Comparison of ENCODE assay signal across 29 cellular contexts in genomic region chr15:51343466-51343865, GRCh38. TPM values are rescaled to one million over a fixed set of nuclear protein-coding genes. Genes with fewer than 3 reads are reported as not detected.
"Had no signal": no experiment of that assay in that cellular context is flagged by ENCODE, and none has a peak within 500 bp of the region (broad histone marks: within the 10 kb centered on the region; RNA-seq: fewer than 3 reads in every experiment).

No MANE protein-coding gene starts in this region.

- H3K36me3 Mint-ChIP-seq: activated naive CD4-positive, alpha-beta T cell treated with anti-CD3 and anti-CD28 coated beads, Interleukin-2, amount 50 U/mL, for 72 hours had no signal

- H3K4me3 ChIP-seq: adrenal gland, K562, SJCRH30, SK-N-MC had no signal

- ATAC-seq: activated CD8-positive, alpha-beta T cell treated with anti-CD3 and anti-CD28 coated beads for 36 hours; activated naive CD4-positive, alpha-beta T cell treated with anti-CD3 and anti-CD28 coated beads, Interleukin-2, amount 50 U/mL, for 72 hours; K562; Panc1 had no signal

- H3K27ac Mint-ChIP-seq: activated CD4-positive, alpha-beta T cell treated with anti-CD3 and anti-CD28 coated beads, Interleukin-2, amount 10 ng/mL, durations not matched to agents 24 days and 14 days; activated CD8-positive, alpha-beta T cell treated with anti-CD3 and anti-CD28 coated beads for 36 hours; activated naive CD4-positive, alpha-beta T cell treated with anti-CD3 and anti-CD28 coated beads, Interleukin-2, amount 50 U/mL, for 72 hours; activated T-helper 2 cell treated with anti-CD3 and anti-CD28 coated beads, Interferon-gamma antibody, Interleukin-2, Interleukin-4, amounts not matched to agents 10 μg/mL and 5 μg/mL and 100 μg/mL, durations not matched to agents 14 hours and 24 hours and 36 hours; T-helper 1 cell treated with Interleukin-12 subunit alpha and Interleukin-12 subunit beta and Interleukin-4 antibody, amounts not matched to agents 30 μg/mL and 1 μg/mL, for 36 hours; T-helper 2 cell treated with Interferon-gamma antibody and Interleukin-4, amounts not matched to agents 5 μg/mL and 100 μg/mL, for 36 hours had no signal

- H3K4me1 ChIP-seq: SJCRH30 had no signal

- H3K27me3 ChIP-seq: adrenal gland, SJCRH30 had no signal

- H3K36me3 ChIP-seq: adrenal gland, brain microvascular endothelial cell, SJCRH30 had no signal

- H3K9me3 ChIP-seq: adrenal gland, SJCRH30 had no signal

- H3K27ac ChIP-seq: adrenal gland, brain microvascular endothelial cell, SJCRH30, SK-N-MC had no signal

- H3K4me3 Mint-ChIP-seq: activated CD4-positive, alpha-beta T cell treated with anti-CD3 and anti-CD28 coated beads, Interleukin-2, amount 10 ng/mL, durations not matched to agents 24 days and 14 days; activated CD8-positive, alpha-beta T cell treated with anti-CD3 and anti-CD28 coated beads for 36 hours; T-helper 1 cell treated with Interleukin-12 subunit alpha and Interleukin-12 subunit beta and Interleukin-4 antibody, amounts not matched to agents 30 μg/mL and 1 μg/mL, for 36 hours; T-helper 2 cell treated with Interferon-gamma antibody and Interleukin-4, amounts not matched to agents 5 μg/mL and 100 μg/mL, for 36 hours had no signal

- DNase-seq: activated CD4-positive, alpha-beta T cell treated with anti-CD3 and anti-CD28 coated beads, Interleukin-2, amount 10 ng/mL, durations not matched to agents 24 days and 14 days; activated CD4-positive, alpha-beta T cell treated with anti-CD3 and anti-CD28 coated beads, Interleukin-2, amount 50 U/mL, for 4 hours; activated CD8-positive, alpha-beta T cell treated with anti-CD3 and anti-CD28 coated beads for 36 hours; activated gamma-delta T cell; activated naive CD4-positive, alpha-beta T cell treated with Interleukin-2 at 50 U/mL for 16 hours; activated T-cell treated with anti-CD3 and anti-CD28 coated beads, Interleukin-2, amount 50 U/mL, for 1 hour; adrenal gland; anterior cingulate cortex; brain microvascular endothelial cell; NCI-H1092 treated with DMSO at 0.1 percent for 48 hours; NCI-H1417; NCI-H146; NCI-H187; NCI-H2029 treated with DMSO at 0.1 percent for 48 hours; NCI-H2171 treated with DMSO at 0.1 percent for 48 hours; NCI-H226; NCI-H446 treated with DMSO at 0.1 percent for 48 hours; NCI-H524; SHP77; SJCRH30 had no signal

- H3K4me1 Mint-ChIP-seq: activated CD4-positive, alpha-beta T cell treated with anti-CD3 and anti-CD28 coated beads, Interleukin-2, amount 10 ng/mL, durations not matched to agents 24 days and 14 days had no signal

- H3K9me3 Mint-ChIP-seq: activated CD4-positive, alpha-beta T cell treated with anti-CD3 and anti-CD28 coated beads, Interleukin-2, amount 10 ng/mL, durations not matched to agents 24 days and 14 days; activated CD8-positive, alpha-beta T cell treated with anti-CD3 and anti-CD28 coated beads for 36 hours; activated naive CD4-positive, alpha-beta T cell treated with anti-CD3 and anti-CD28 coated beads, Interleukin-2, amount 50 U/mL, for 72 hours; activated T-helper 2 cell treated with anti-CD3 and anti-CD28 coated beads, Interferon-gamma antibody, Interleukin-2, Interleukin-4, amounts not matched to agents 10 μg/mL and 5 μg/mL and 100 μg/mL, durations not matched to agents 14 hours and 24 hours and 36 hours; T-helper 1 cell treated with Interleukin-12 subunit alpha and Interleukin-12 subunit beta and Interleukin-4 antibody, amounts not matched to agents 30 μg/mL and 1 μg/mL, for 36 hours; T-helper 2 cell treated with Interferon-gamma antibody and Interleukin-4, amounts not matched to agents 5 μg/mL and 100 μg/mL, for 36 hours had no signal

- FAIRE-seq: K562, TTC549 had no signal

RNA-seq across cellular contexts. Expression of gene GLDN, which starts 2.0 kb away (rescaled TPM):
- total RNA-seq: activated CD4-positive, alpha-beta T cell treated with anti-CD3 and anti-CD28 coated beads, Interleukin-2, amount 10 ng/mL, durations not matched to agents 24 days and 14 days; activated CD8-positive, alpha-beta memory T cell treated with anti-CD3 and anti-CD28 coated beads for 36 hours; activated CD8-positive, alpha-beta T cell treated with anti-CD3 and anti-CD28 coated beads for 36 hours; activated naive CD4-positive, alpha-beta T cell treated with anti-CD3 and anti-CD28 coated beads, Interleukin-2, amount 50 U/mL, for 72 hours had no signal

RNA-seq across cellular contexts. Expression of gene CYP19A1, which starts 5.1 kb away (rescaled TPM):
- total RNA-seq: activated CD8-positive, alpha-beta memory T cell treated with anti-CD3 and anti-CD28 coated beads for 36 hours; activated CD8-positive, alpha-beta T cell treated with anti-CD3 and anti-CD28 coated beads for 36 hours; SJCRH30 had no signal
